ENCODE assay signal across 8 cellular contexts in genomic region chr18:57649536-57650495, GRCh38. TPM values are rescaled to one million over a fixed set of nuclear protein-coding genes. Genes with fewer than 3 reads are reported as not detected.
DNase-seq lines count a peak whose midpoint lies in the region; ATAC-seq, FAIRE-seq and TF ChIP-seq lines count a peak whose summit lies in the region.

No MANE protein-coding gene starts in this region.

- TF ChIP-seq CTCF in natural killer cell (IDR thresholded peaks at IDR 0.05), result no peak

- DNase-seq in renal cortical epithelial cell (ENCODE audit: low read depth) (peak; percentile 91), small intestine (no peak), GOT3 (lab: John Stamatoyannopoulos, UW) (no peak), natural killer cell (no peak)
- no peak for DNase-seq in activated CD4-positive, alpha-beta T cell treated with anti-CD3 and anti-CD28 coated beads for 1 hour

- intact Hi-C loops in natural killer cell (cut with micrococcal nuclease), result no loop called here

- H3K4me1 Mint-ChIP-seq in activated T-helper 17 cell treated with anti-CD3 and anti-CD28 coated beads, Interleukin-2, amount 50 U/mL, for 72 hours, result peaks cover 5% of the 10 kb centered on the region
- peaks cover 20 to 30% of the 10 kb centered on the region in 2 donors for H3K4me1 Mint-ChIP-seq in natural killer cell

- H3K4me1 ChIP-seq in small intestine (ENCODE audit: control insufficient read depth in 2 of 2, insufficient read depth in 1 of 2, low read depth in 1 of 2, low read length in 1 of 2), result no peaks in the 10 kb centered on the region

- H3K27ac Mint-ChIP-seq in activated T-helper 17 cell treated with anti-CD3 and anti-CD28 coated beads, Interleukin-2, amount 50 U/mL, for 72 hours, result no peak overlapping the region
- H3K27ac Mint-ChIP-seq in natural killer cell, result no peak overlapping the region

- 80 to 86% (median 82%) methylated on average over 11 of the region's 11 CpGs for WGBS in small intestine, 3 donors

- H3K4me3 Mint-ChIP-seq in activated T-helper 17 cell treated with anti-CD3 and anti-CD28 coated beads, Interleukin-2, amount 50 U/mL, for 72 hours, result no peak overlapping the region
- no peak overlapping the region for H3K4me3 Mint-ChIP-seq in natural killer cell

- H3K9me3 Mint-ChIP-seq in activated T-helper 17 cell treated with anti-CD3 and anti-CD28 coated beads, Interleukin-2, amount 50 U/mL, for 72 hours, result no peaks in the 10 kb centered on the region
- H3K9me3 Mint-ChIP-seq in natural killer cell, result no peaks in the 10 kb centered on the region

- peaks cover 0 to 7% of the 10 kb centered on the region in 2 donors for H3K36me3 ChIP-seq in small intestine (ENCODE audit: control insufficient read depth in 2 of 2, insufficient read depth in 2 of 2, low read length in 2 of 2)

- no peak for FAIRE-seq in small intestine (lab: Jason Lieb, UNC)

- H3K27ac ChIP-seq in small intestine (ENCODE audit: low read depth in 1 of 2, low read length in 1 of 2), result no peak overlapping the region

- H3K9me3 ChIP-seq in small intestine (ENCODE audit: control insufficient read depth, low read depth), result no peaks in the 10 kb centered on the region

- no peaks in the 10 kb centered on the region for H3K27me3 Mint-ChIP-seq in activated T-helper 17 cell treated with anti-CD3 and anti-CD28 coated beads, Interleukin-2, amount 50 U/mL, for 72 hours
- no peaks in the 10 kb centered on the region for H3K27me3 Mint-ChIP-seq in natural killer cell (ENCODE audit: low read depth in 2 of 2)

- no peaks in the 10 kb centered on the region for H3K27me3 ChIP-seq in small intestine (ENCODE audit: control insufficient read depth in 2 of 2, insufficient read depth in 2 of 2, low read length in 2 of 2)

- ATAC-seq in GM18907 (IDR thresholded peaks at IDR 0.05; ENCODE audit: unreplicated experiment) (peak; percentile 96), HG02943 (IDR thresholded peaks at IDR 0.05; ENCODE audit: low read depth, unreplicated experiment) (peak; percentile 91), natural killer cell (no peak)
- peak; percentile 59 for ATAC-seq in activated T-helper 17 cell treated with anti-CD3 and anti-CD28 coated beads, Interleukin-2, amount 50 U/mL, for 72 hours (replicated peaks)

- peaks cover 33% of the 10 kb centered on the region for H3K36me3 Mint-ChIP-seq in activated T-helper 17 cell treated with anti-CD3 and anti-CD28 coated beads, Interleukin-2, amount 50 U/mL, for 72 hours (ENCODE audit: low read depth)
- no peaks in the 10 kb centered on the region for H3K36me3 Mint-ChIP-seq in natural killer cell

- no peak overlapping the region for H3K4me3 ChIP-seq in small intestine (ENCODE audit: low read depth in 1 of 2, low read length in 2 of 2)

RNA-seq across cellular contexts. Expression of gene NARS1, which starts 28.2 kb away (rescaled TPM):
- total RNA-seq in activated T-helper 17 cell treated with anti-CD3 and anti-CD28 coated beads, Interleukin-2, amount 50 U/mL, for 72 hours, result 10 to 100 TPM; 43.0 to 99.0 TPM
- 369 and 391 TPM in 2 replicates for total RNA-seq in renal cortical epithelial cell
- polyA plus RNA-seq in small intestine, result 100 to 1,000 TPM in 2 of 3 donors, 10 to 100 TPM in 1; 86.2 to 134 (median 110) TPM
- 10 to 100 TPM; 82.2 to 88.8 (median 84.1) TPM for total RNA-seq in natural killer cell

Comparison
In these comparisons a context has a peak if more than half of its experiments do, and no peak if none do; other contexts are left out.
1. ATAC-seq: peak in GM18907 (single experiment), HG02943 (single experiment) and activated T-helper 17 cell treated with anti-CD3 and anti-CD28 coated beads, Interleukin-2, amount 50 U/mL, for 72 hours (single experiment); none in natural killer cell (0 of 3).